ENCODE assay signal across 8 cellular contexts in genomic region chr22:31630331-31631329, GRCh38. TPM values are rescaled to one million over a fixed set of nuclear protein-coding genes. Genes with fewer than 3 reads are reported as not detected.
DNase-seq lines count a peak whose midpoint lies in the region; ATAC-seq and TF ChIP-seq lines count a peak whose summit lies in the region.

No MANE protein-coding gene starts in this region.

- H3K9me3 ChIP-seq in OCI-LY1 (ENCODE audit: low read length) (no peaks in the 10 kb centered on the region), mononuclear cell (ENCODE audit: low read depth, low read length) (no peaks in the 10 kb centered on the region)

- TF ChIP-seq CTCF in OCI-LY1 (IDR thresholded peaks at IDR 0.05; ENCODE audit: low read length): no peak

- H4K20me1 ChIP-seq in OCI-LY1 (ENCODE audit: insufficient read depth, low read length): no peaks in the 10 kb centered on the region

- H3K4me1 ChIP-seq in OCI-LY1 (ENCODE audit: insufficient read depth, low read length, severe bottlenecking): peaks cover 66% of the 10 kb centered on the region
- H3K4me1 ChIP-seq in mononuclear cell (ENCODE audit: insufficient read depth, low read length): peaks cover 54% of the 10 kb centered on the region

- peak overlapping the region; percentile 60 for H3K4me3 ChIP-seq in OCI-LY1 (ENCODE audit: low read depth, low read length, poor library complexity, severe bottlenecking)
- H3K4me3 ChIP-seq in mononuclear cell (ENCODE audit: low read length): peak overlapping the region; percentile 55

- H3K4me2 ChIP-seq in OCI-LY1 (ENCODE audit: low read length): peak overlapping the region; percentile 79

- H3K79me2 ChIP-seq in OCI-LY1 (ENCODE audit: insufficient read depth, low read length): 0 out of 2 replicates have a peak, but pooled peaks cover under 1% of the 10 kb centered on the region

- peak; percentile 89 for DNase-seq in 8988T
- peak; percentile 90 for DNase-seq in activated CD8-positive, alpha-beta memory T cell treated with anti-CD3 and anti-CD28 coated beads, Interleukin-2, amount 50 U/mL, for 48 hours
- peak; percentile 80 for DNase-seq in epidermal melanocyte (ENCODE audit: insufficient read length, low spot score)
- peak; percentile 72 to 78 for DNase-seq in stimulated activated CD8-positive, alpha-beta memory T cell treated with anti-CD3 and anti-CD28 coated beads, Interleukin-2, amount 100 ng/mL, for 1 hour (ENCODE audit: low read depth in 2 of 2)

- H2AFZ ChIP-seq in OCI-LY1 (ENCODE audit: low read length): no peak overlapping the region

- H3K9ac ChIP-seq in OCI-LY1 (ENCODE audit: low read length): peak overlapping the region; percentile 70

- H3K27me3 ChIP-seq in OCI-LY1 (ENCODE audit: insufficient read depth, low read length) (no peaks in the 10 kb centered on the region), mononuclear cell (ENCODE audit: insufficient read depth, low read length) (no peaks in the 10 kb centered on the region)

- peaks cover 14% of the 10 kb centered on the region; the same call in 1 of the 2 replicates for H3K36me3 ChIP-seq in OCI-LY1 (ENCODE audit: insufficient read depth, low read length)

- ATAC-seq in GM18520 (IDR thresholded peaks at IDR 0.05; ENCODE audit: unreplicated experiment) (peak; percentile 34), HG03342 (IDR thresholded peaks at IDR 0.05; ENCODE audit: unreplicated experiment) (peak; percentile 55)

- H3F3A ChIP-seq in OCI-LY1 (ENCODE audit: insufficient read depth, low read length): 0 out of 2 replicates have a peak, but pooled peaks cover 7% of the 10 kb centered on the region

- peak overlapping the region; percentile 91 for H3K27ac ChIP-seq in OCI-LY1 (ENCODE audit: low read depth, low read length, poor library complexity, severe bottlenecking)

- no peaks in the 10 kb centered on the region for H3K9me2 ChIP-seq in OCI-LY1 (ENCODE audit: low read depth, low read length)

RNA-seq across cellular contexts. Expression of gene PISD, which starts 31.4 kb away (rescaled TPM):
- 21.6 TPM for total RNA-seq in mononuclear cell

Comparison
In these comparisons a context has a peak if more than half of its experiments do, and no peak if none do; other contexts are left out.
1. Peak in every context shown above with its lines: DNase-seq, ATAC-seq, H3K4me3 ChIP-seq and H3K27ac ChIP-seq.